ENCODE assay signal across 18 cellular contexts in genomic region chr4:123558865-123559264, GRCh38.
"Had no signal": no experiment of that assay in that cellular context is flagged by ENCODE, and none has a peak within 500 bp of the region (broad histone marks: within the 10 kb centered on the region; RNA-seq: fewer than 3 reads in every experiment).

No MANE protein-coding gene starts in this region.

- H3K27ac ChIP-seq: epithelial cell of prostate, esophagus muscularis mucosa, gastrocnemius medialis, heart right ventricle, pancreas, testis, tibial nerve had no signal

- H3K36me3 ChIP-seq: esophagus muscularis mucosa, gastrocnemius medialis, heart right ventricle, pancreas, tibial nerve had no signal

- DNase-seq: effector memory CD8-positive, alpha-beta T cell; gastrocnemius medialis; heart right ventricle; hypothalamus; kidney glomerular epithelial cell; mammary epithelial cell; natural killer cell; occipital lobe; pancreas; right cardiac atrium; stimulated activated CD4-positive, alpha-beta T cell treated with anti-CD3 and anti-CD28 coated beads, Interleukin-4, amount 100 ng/mL, for 24 hours; stimulated activated naive B cell treated with anti-CD40 and anti-IgM and Interleukin-4, amounts not matched to agents 10 μg/mL and 1 μg/mL and 100 μg/mL, for 72 hours; stimulated activated naive CD8-positive, alpha-beta T cell treated with anti-CD3 and anti-CD28 coated beads, Interleukin-15, amount 100 ng/mL, for 72 hours; testis had no signal

- ATAC-seq: effector memory CD8-positive, alpha-beta T cell; gastrocnemius medialis; heart right ventricle; left lobe of liver; natural killer cell; pancreas; right cardiac atrium; stimulated activated naive B cell treated with anti-CD40 and anti-IgM and Interleukin-4, amounts not matched to agents 10 μg/mL and 1 μg/mL and 100 μg/mL, for 72 hours; stimulated activated naive CD8-positive, alpha-beta T cell treated with anti-CD3 and anti-CD28 coated beads, Interleukin-15, amount 100 ng/mL, for 72 hours had no signal

- H3K27me3 ChIP-seq: esophagus muscularis mucosa, gastrocnemius medialis, heart right ventricle, pancreas, testis, tibial nerve had no signal

- H3K9me3 ChIP-seq: esophagus muscularis mucosa, gastrocnemius medialis, heart right ventricle, pancreas, testis, tibial nerve had no signal

- H3K4me3 ChIP-seq: esophagus muscularis mucosa, gastrocnemius medialis, heart right ventricle, pancreas, testis, tibial nerve had no signal
